Comparison of ENCODE assay signal across 8 cellular contexts in the genomic region with DNA sequence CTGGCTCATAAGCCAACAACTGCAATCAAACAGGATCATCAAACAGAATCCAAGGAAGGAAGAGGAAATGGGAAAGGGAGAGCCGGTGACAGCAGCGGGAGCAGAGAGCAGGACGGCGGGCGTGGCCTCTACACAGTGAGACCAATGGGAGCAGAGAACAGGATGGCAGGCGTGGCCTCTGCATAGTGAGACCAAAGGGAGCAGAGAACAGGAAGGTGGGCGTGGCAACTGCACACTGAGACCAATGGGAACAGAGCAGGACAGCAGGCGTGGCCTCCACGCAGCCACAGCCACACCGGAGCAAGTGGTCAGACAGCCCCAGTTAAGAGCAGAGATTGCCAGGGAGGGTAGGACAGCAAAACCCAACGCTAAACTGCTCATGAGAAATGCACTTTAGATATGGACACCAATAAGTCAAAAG. TPM values are rescaled to one million over a fixed set of nuclear protein-coding genes. Genes with fewer than 3 reads are reported as not detected.
DNase-seq lines count a peak whose midpoint lies in the region; ATAC-seq and TF ChIP-seq lines count a peak whose summit lies in the region.

No MANE protein-coding gene starts in this region.

- no peak for TF ChIP-seq POLR2A in upper lobe of left lung (IDR thresholded peaks at IDR 0.05)

- ATAC-seq in GM19467 (IDR thresholded peaks at IDR 0.05; ENCODE audit: unreplicated experiment) (peak; percentile 67), SK-N-SH treated with all-trans-retinoic acid at 6 μM for 48 hours (peak; percentile 99), upper lobe of left lung (ENCODE audit: low FRiP score in 2 of 2) (peak; percentile 91 to 98), HG02763 (IDR thresholded peaks at IDR 0.05; ENCODE audit: unreplicated experiment) (no peak)

- peaks cover 4 to 19% (median 13%) of the 10 kb centered on the region in 4 donors for H3K4me1 ChIP-seq in upper lobe of left lung

- H3K36me3 ChIP-seq in upper lobe of left lung, result no peaks in the 10 kb centered on the region

- no peak for TF ChIP-seq EP300 in upper lobe of left lung (IDR thresholded peaks at IDR 0.05)

- no peaks in the 10 kb centered on the region for H3K27me3 ChIP-seq in upper lobe of left lung

- H3K27me3 Mint-ChIP-seq in mesothelial cell of epicardium (ENCODE audit: low read depth), result peaks cover 59% of the 10 kb centered on the region

- H3K4me1 Mint-ChIP-seq in mesothelial cell of epicardium, result peaks cover 16% of the 10 kb centered on the region

- H3K27ac Mint-ChIP-seq in mesothelial cell of epicardium, result no peak overlapping the region

- peak; percentile 57 for DNase-seq in CD1c-positive myeloid dendritic cell (ENCODE audit: extremely low spot score)
- peak; percentile 97 for DNase-seq in NCI-H1092 treated with DMSO at 0.1 percent for 48 hours (lab: John Stamatoyannopoulos, UW)
- peak; percentile 70 for DNase-seq in epidermal melanocyte (ENCODE audit: insufficient read length, low spot score)
- peak; percentile 84 to 85 for DNase-seq in mesothelial cell of epicardium (ENCODE audit: low spot score in 2 of 2, unreplicated experiment in 2 of 2)
- peak; percentile 82 to 96 for DNase-seq in upper lobe of left lung

- no peaks in the 10 kb centered on the region for H3K9me3 ChIP-seq in upper lobe of left lung

- WGBS in upper lobe of left lung, 2 donors, result 16 to 17% methylated on average over 11 of the region's 11 CpGs

- H3K27ac ChIP-seq in upper lobe of left lung, result peak overlapping the region in 1 of 4 donors; percentile 43

- TF ChIP-seq CTCF in mesothelial cell of epicardium (IDR thresholded peaks at IDR 0.05; ENCODE audit: unreplicated experiment) (no peak), upper lobe of left lung (IDR thresholded peaks at IDR 0.05) (no peak)

- peak overlapping the region; percentile 20 for H3K4me3 Mint-ChIP-seq in mesothelial cell of epicardium

- H3K9me3 Mint-ChIP-seq in mesothelial cell of epicardium, result no peaks in the 10 kb centered on the region

- H3K4me3 ChIP-seq in upper lobe of left lung, result peak overlapping the region in 3 of 4 donors; percentile 21 to 30 (median 29)

- H3K36me3 Mint-ChIP-seq in mesothelial cell of epicardium, result no peaks in the 10 kb centered on the region

TF ChIP-seq in SK-N-SH treated with all-trans-retinoic acid at 6 μM for 48 hours, 23 proteins besides CTCF, POLR2A, EP300 and RAD21:
- TF ChIP-seq ZC3H10 (CRISPR knock-in tag; IDR thresholded peaks at IDR 0.05) (no peak), ZNF70 (CRISPR knock-in tag; IDR thresholded peaks at IDR 0.05) (no peak), ZNF565 (CRISPR knock-in tag; conservative IDR thresholded peaks at IDR 0.05; ENCODE audit: low read depth) (no peak), CSDC2 (CRISPR knock-in tag; IDR thresholded peaks at IDR 0.05) (no peak), ZFP3 (CRISPR knock-in tag; IDR thresholded peaks at IDR 0.05) (no peak), PPARA (CRISPR knock-in tag; IDR thresholded peaks at IDR 0.05; ENCODE audit: borderline replicate concordance) (no peak), TCF4 (CRISPR knock-in tag; IDR thresholded peaks at IDR 0.05; ENCODE audit: borderline replicate concordance) (no peak), OSR1 (CRISPR knock-in tag; IDR thresholded peaks at IDR 0.05) (no peak), ARNTL (CRISPR knock-in tag; IDR thresholded peaks at IDR 0.05; ENCODE audit: borderline replicate concordance, low read depth) (no peak), RARB (CRISPR knock-in tag; IDR thresholded peaks at IDR 0.05) (no peak), GLIS3 (CRISPR knock-in tag; IDR thresholded peaks at IDR 0.05) (no peak)
- TF ChIP-seq, protein P1, sequence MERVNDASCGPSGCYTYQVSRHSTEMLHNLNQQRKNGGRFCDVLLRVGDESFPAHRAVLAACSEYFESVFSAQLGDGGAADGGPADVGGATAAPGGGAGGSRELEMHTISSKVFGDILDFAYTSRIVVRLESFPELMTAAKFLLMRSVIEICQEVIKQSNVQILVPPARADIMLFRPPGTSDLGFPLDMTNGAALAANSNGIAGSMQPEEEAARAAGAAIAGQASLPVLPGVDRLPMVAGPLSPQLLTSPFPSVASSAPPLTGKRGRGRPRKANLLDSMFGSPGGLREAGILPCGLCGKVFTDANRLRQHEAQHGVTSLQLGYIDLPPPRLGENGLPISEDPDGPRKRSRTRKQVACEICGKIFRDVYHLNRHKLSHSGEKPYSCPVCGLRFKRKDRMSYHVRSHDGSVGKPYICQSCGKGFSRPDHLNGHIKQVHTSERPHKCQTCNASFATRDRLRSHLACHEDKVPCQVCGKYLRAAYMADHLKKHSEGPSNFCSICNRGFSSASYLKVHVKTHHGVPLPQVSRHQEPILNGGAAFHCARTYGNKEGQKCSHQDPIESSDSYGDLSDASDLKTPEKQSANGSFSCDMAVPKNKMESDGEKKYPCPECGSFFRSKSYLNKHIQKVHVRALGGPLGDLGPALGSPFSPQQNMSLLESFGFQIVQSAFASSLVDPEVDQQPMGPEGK (CRISPR knock-in tag; IDR thresholded peaks at IDR 0.05; ENCODE audit: borderline replicate concordance), result no peak
- TF ChIP-seq, protein P2, sequence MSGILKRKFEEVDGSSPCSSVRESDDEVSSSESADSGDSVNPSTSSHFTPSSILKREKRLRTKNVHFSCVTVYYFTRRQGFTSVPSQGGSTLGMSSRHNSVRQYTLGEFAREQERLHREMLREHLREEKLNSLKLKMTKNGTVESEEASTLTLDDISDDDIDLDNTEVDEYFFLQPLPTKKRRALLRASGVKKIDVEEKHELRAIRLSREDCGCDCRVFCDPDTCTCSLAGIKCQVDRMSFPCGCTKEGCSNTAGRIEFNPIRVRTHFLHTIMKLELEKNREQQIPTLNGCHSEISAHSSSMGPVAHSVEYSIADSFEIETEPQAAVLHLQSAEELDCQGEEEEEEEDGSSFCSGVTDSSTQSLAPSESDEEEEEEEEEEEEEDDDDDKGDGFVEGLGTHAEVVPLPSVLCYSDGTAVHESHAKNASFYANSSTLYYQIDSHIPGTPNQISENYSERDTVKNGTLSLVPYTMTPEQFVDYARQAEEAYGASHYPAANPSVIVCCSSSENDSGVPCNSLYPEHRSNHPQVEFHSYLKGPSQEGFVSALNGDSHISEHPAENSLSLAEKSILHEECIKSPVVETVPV (CRISPR knock-in tag; IDR thresholded peaks at IDR 0.05), result no peak
- TF ChIP-seq, protein P3, sequence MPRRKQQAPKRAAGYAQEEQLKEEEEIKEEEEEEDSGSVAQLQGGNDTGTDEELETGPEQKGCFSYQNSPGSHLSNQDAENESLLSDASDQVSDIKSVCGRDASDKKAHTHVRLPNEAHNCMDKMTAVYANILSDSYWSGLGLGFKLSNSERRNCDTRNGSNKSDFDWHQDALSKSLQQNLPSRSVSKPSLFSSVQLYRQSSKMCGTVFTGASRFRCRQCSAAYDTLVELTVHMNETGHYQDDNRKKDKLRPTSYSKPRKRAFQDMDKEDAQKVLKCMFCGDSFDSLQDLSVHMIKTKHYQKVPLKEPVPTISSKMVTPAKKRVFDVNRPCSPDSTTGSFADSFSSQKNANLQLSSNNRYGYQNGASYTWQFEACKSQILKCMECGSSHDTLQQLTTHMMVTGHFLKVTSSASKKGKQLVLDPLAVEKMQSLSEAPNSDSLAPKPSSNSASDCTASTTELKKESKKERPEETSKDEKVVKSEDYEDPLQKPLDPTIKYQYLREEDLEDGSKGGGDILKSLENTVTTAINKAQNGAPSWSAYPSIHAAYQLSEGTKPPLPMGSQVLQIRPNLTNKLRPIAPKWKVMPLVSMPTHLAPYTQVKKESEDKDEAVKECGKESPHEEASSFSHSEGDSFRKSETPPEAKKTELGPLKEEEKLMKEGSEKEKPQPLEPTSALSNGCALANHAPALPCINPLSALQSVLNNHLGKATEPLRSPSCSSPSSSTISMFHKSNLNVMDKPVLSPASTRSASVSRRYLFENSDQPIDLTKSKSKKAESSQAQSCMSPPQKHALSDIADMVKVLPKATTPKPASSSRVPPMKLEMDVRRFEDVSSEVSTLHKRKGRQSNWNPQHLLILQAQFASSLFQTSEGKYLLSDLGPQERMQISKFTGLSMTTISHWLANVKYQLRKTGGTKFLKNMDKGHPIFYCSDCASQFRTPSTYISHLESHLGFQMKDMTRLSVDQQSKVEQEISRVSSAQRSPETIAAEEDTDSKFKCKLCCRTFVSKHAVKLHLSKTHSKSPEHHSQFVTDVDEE (CRISPR knock-in tag; IDR thresholded peaks at IDR 0.05), result no peak
- TF ChIP-seq, protein P4, sequence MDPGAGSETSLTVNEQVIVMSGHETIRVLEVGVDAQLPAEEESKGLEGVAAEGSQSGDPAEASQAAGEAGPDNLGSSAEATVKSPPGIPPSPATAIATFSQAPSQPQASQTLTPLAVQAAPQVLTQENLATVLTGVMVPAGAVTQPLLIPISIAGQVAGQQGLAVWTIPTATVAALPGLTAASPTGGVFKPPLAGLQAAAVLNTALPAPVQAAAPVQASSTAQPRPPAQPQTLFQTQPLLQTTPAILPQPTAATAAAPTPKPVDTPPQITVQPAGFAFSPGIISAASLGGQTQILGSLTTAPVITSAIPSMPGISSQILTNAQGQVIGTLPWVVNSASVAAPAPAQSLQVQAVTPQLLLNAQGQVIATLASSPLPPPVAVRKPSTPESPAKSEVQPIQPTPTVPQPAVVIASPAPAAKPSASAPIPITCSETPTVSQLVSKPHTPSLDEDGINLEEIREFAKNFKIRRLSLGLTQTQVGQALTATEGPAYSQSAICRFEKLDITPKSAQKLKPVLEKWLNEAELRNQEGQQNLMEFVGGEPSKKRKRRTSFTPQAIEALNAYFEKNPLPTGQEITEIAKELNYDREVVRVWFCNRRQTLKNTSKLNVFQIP (CRISPR knock-in tag; IDR thresholded peaks at IDR 0.05; ENCODE audit: borderline replicate concordance, low read depth), result no peak
- TF ChIP-seq, protein P5, sequence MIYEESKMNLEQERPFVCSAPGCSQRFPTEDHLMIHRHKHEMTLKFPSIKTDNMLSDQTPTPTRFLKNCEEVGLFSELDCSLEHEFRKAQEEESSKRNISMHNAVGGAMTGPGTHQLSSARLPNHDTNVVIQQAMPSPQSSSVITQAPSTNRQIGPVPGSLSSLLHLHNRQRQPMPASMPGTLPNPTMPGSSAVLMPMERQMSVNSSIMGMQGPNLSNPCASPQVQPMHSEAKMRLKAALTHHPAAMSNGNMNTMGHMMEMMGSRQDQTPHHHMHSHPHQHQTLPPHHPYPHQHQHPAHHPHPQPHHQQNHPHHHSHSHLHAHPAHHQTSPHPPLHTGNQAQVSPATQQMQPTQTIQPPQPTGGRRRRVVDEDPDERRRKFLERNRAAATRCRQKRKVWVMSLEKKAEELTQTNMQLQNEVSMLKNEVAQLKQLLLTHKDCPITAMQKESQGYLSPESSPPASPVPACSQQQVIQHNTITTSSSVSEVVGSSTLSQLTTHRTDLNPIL (CRISPR knock-in tag; IDR thresholded peaks at IDR 0.05; ENCODE audit: low read depth), result no peak

RNA-seq across cellular contexts. Expression of a gene that starts 16.4 kb away (rescaled TPM):
- total RNA-seq in mesothelial cell of epicardium (not detected in 3 replicates), upper lobe of left lung (1 to 10 TPM in 1 of 6 donors, under 1 TPM in 1, not detected in 4; 0.92 to 3.7 TPM)

RNA-seq across cellular contexts. Expression of a gene that starts 24.6 kb away (rescaled TPM):
- total RNA-seq in mesothelial cell of epicardium (7.3 to 8.7 TPM (median 8.6 TPM) in 3 replicates), upper lobe of left lung (1 to 10 TPM in 2 of 6 donors, under 1 TPM in 2, not detected in 2; 0.27 to 4.4 (median 1.00) TPM)
